Comparison of ENCODE assay signal across 8 cellular contexts in genomic region chr19:2061093-2061935, GRCh38. TPM values are rescaled to one million over a fixed set of nuclear protein-coding genes. Genes with fewer than 3 reads are reported as not detected.
DNase-seq lines count a peak whose midpoint lies in the region; ATAC-seq and TF ChIP-seq lines count a peak whose summit lies in the region.

No MANE protein-coding gene starts in this region.

- peak overlapping the region; percentile 87 for H3K4me3 Mint-ChIP-seq in activated naive CD4-positive, alpha-beta T cell treated with anti-CD3 and anti-CD28 coated beads for 36 hours

- CTCF ChIA-PET in HEK293T (lab: Yijun Ruan, JAX), result no interaction called here
- CTCF ChIA-PET in activated naive CD4-positive, alpha-beta T cell treated with anti-CD3 and anti-CD28 coated beads for 36 hours (lab: Charles Lee), result interaction anchor here (0.8 to 1.7 kb wide), 4 partner anchors 9 to 42 kb away, joined by 3 to 7 read pairs (median 4); no protein-coding TSS in a partner anchor

- peak; percentile 89 to 95 for TF ChIP-seq POLR2A in gastroesophageal sphincter (IDR thresholded peaks at IDR 0.05)

- H3K27ac ChIP-seq in SJSA1, result peak overlapping the region; percentile 93
- H3K27ac ChIP-seq in gastroesophageal sphincter, result peak overlapping the region; percentile 94 to 100 (median 99)
- H3K27ac ChIP-seq in neutrophil, result peak overlapping the region; percentile 99
- H3K27ac ChIP-seq in substantia nigra (ENCODE audit: low read depth, low read length, poor library complexity, severe bottlenecking), result peak overlapping the region; percentile 98

- H3K27ac Mint-ChIP-seq in activated naive CD4-positive, alpha-beta T cell treated with anti-CD3 and anti-CD28 coated beads for 36 hours, result peak overlapping the region; percentile 98

- no peaks in the 10 kb centered on the region for H3K9me3 Mint-ChIP-seq in activated naive CD4-positive, alpha-beta T cell treated with anti-CD3 and anti-CD28 coated beads for 36 hours

- TF ChIP-seq CTCF in gastroesophageal sphincter (IDR thresholded peaks at IDR 0.05) (peak in 2 of 4 experiments; percentile 6 to 13), neutrophil (IDR thresholded peaks at IDR 0.05) (peak; percentile 14)

- H3K27me3 ChIP-seq in SJSA1 (replicated peaks) (no peaks in the 10 kb centered on the region), gastroesophageal sphincter (no peaks in the 10 kb centered on the region), neutrophil (no peaks in the 10 kb centered on the region)

- no peak for TF ChIP-seq EP300 in gastroesophageal sphincter (IDR thresholded peaks at IDR 0.05)

- H3K36me3 Mint-ChIP-seq in activated naive CD4-positive, alpha-beta T cell treated with anti-CD3 and anti-CD28 coated beads for 36 hours (ENCODE audit: low read depth), result no peaks in the 10 kb centered on the region

- H3K9me3 ChIP-seq in SJSA1 (replicated peaks) (no peaks in the 10 kb centered on the region), gastroesophageal sphincter (no peaks in the 10 kb centered on the region), neutrophil (no peaks in the 10 kb centered on the region)

- POLR2A ChIA-PET in HEK293T (lab: Yijun Ruan, JAX), result interaction anchor here (0.8 to 5.3 kb wide), 4 partner anchors 9 to 27 kb away, joined by 3 to 33 read pairs (median 6); partner anchors contain the start of gene MKNK2

- peaks cover 38% of the 10 kb centered on the region for H3K4me1 Mint-ChIP-seq in activated naive CD4-positive, alpha-beta T cell treated with anti-CD3 and anti-CD28 coated beads for 36 hours (ENCODE audit: low read depth)

- H3K4me3 ChIP-seq in SJSA1 (peak overlapping the region; percentile 59), gastroesophageal sphincter (peak overlapping the region; percentile 49 to 83), neutrophil (ENCODE audit: low read depth in 1 of 2, low read length in 1 of 2) (peak overlapping the region; percentile 89 to 90)

- H3K4me1 ChIP-seq in SJSA1 (replicated peaks) (peaks cover 33% of the 10 kb centered on the region), gastroesophageal sphincter (peaks cover 0 to 87% (median 47%) of the 10 kb centered on the region in 3 donors), neutrophil (ENCODE audit: control insufficient read depth in 1 of 2, insufficient read depth in 1 of 2, low read depth in 1 of 2, low read length in 1 of 2) (peaks cover 43 to 47% of the 10 kb centered on the region in 2 experiments)

- H3K27me3 Mint-ChIP-seq in activated naive CD4-positive, alpha-beta T cell treated with anti-CD3 and anti-CD28 coated beads for 36 hours (ENCODE audit: low read depth), result no peaks in the 10 kb centered on the region

- ATAC-seq in gastroesophageal sphincter, result peak; percentile 91

- intact Hi-C loops in activated naive CD4-positive, alpha-beta T cell treated with anti-CD3 and anti-CD28 coated beads for 36 hours (cut with micrococcal nuclease), result loop anchor here (1.0 to 5.0 kb wide), 7 partner anchors 10 to 179 kb away; partner anchors contain the start of genes AP3D1, IZUMO4, MKNK2 and MOB3A

- H3K36me3 ChIP-seq in SJSA1 (no peaks in the 10 kb centered on the region), gastroesophageal sphincter (no peaks in the 10 kb centered on the region), neutrophil (peaks cover 15% of the 10 kb centered on the region)

- WGBS in gastroesophageal sphincter (ENCODE audit: low coverage in 1 of 2), 2 donors, result no CpG with 5 or more reads among the region's 83 CpGs

- DNase-seq in GM03348 (ENCODE audit: low spot score) (peak; percentile 100), HEK293T (ENCODE audit: extremely low spot score) (peak; percentile 99), MV-4-11 (lab: John Stamatoyannopoulos, UW) (peak; percentile 99), SJSA1 (ENCODE audit: low read depth in 1 of 2, low spot score in 2 of 2) (peak; percentile 99), substantia nigra (lab: John Stamatoyannopoulos, UW) (peak; percentile 77 to 100 (median 97))
- DNase-seq in activated naive CD4-positive, alpha-beta T cell treated with anti-CD3 and anti-CD28 coated beads for 36 hours, result peak; percentile 99

TF ChIP-seq in HEK293T, 16 proteins besides CTCF, POLR2A, EP300 and RAD21:
- TF ChIP-seq NFRKB (IDR thresholded peaks at IDR 0.05) (no peak), FOXA1 (IDR thresholded peaks at IDR 0.05) (no peak), L3MBTL2 (conservative IDR thresholded peaks at IDR 0.05) (no peak; the same call in 1 of the 2 replicates), FOXK2 (IDR thresholded peaks at IDR 0.05) (no peak), ARNT (IDR thresholded peaks at IDR 0.05) (no peak), FOXM1 (IDR thresholded peaks at IDR 0.05; ENCODE audit: borderline replicate concordance) (no peak)
TF ChIP-seq in HEK293T: peak in this region for 0.

RNA-seq across cellular contexts. Expression of gene MKNK2, which starts 10.3 kb away (rescaled TPM):
- total RNA-seq in SJSA1 (2014; rRNA removed; shearing (Covaris generic)), result 18.7 and 31.6 TPM in 2 replicates
- 100 to 1,000 TPM; 155 to 157 TPM for total RNA-seq in activated naive CD4-positive, alpha-beta T cell treated with anti-CD3 and anti-CD28 coated beads for 36 hours
- 100 to 1,000 TPM in 3 of 4 donors, 10 to 100 TPM in 1; 98.4 to 195 (median 173) TPM for total RNA-seq in gastroesophageal sphincter

RNA-seq across cellular contexts. Expression of gene MOB3A, which starts 34.8 kb away (rescaled TPM):
- 10.1 and 20.6 TPM in 2 replicates for total RNA-seq in SJSA1 (2014; rRNA removed; shearing (Covaris generic))
- total RNA-seq in activated naive CD4-positive, alpha-beta T cell treated with anti-CD3 and anti-CD28 coated beads for 36 hours, result 10 to 100 TPM; 43.7 to 44.1 TPM
- total RNA-seq in gastroesophageal sphincter, result 10 to 100 TPM; 29.0 to 69.9 (median 38.6) TPM

RNA-seq across cellular contexts. Expression of gene IZUMO4, which starts 35.4 kb away (rescaled TPM):
- total RNA-seq in SJSA1 (2014; rRNA removed; shearing (Covaris generic)), result 1.9 TPM in 1 of 2 replicates, not detected in the other
- 10 to 100 TPM; 13.1 to 14.2 TPM for total RNA-seq in activated naive CD4-positive, alpha-beta T cell treated with anti-CD3 and anti-CD28 coated beads for 36 hours
- total RNA-seq in gastroesophageal sphincter, result 10 to 100 TPM in 1 of 4 donors, 1 to 10 TPM in 3; 2.4 to 17.3 (median 4.3) TPM

RNA-seq across cellular contexts. Expression of gene BTBD2, which starts 45.8 kb away (rescaled TPM):
- 25.7 and 32.6 TPM in 2 replicates for total RNA-seq in SJSA1 (2014; rRNA removed; shearing (Covaris generic))
- total RNA-seq in activated naive CD4-positive, alpha-beta T cell treated with anti-CD3 and anti-CD28 coated beads for 36 hours, result 10 to 100 TPM; 37.0 to 49.0 TPM
- 100 to 1,000 TPM in 1 of 4 donors, 10 to 100 TPM in 3; 44.0 to 125 (median 59.9) TPM for total RNA-seq in gastroesophageal sphincter

Comparison
In these comparisons a context has a peak if more than half of its experiments do, and no peak if none do; other contexts are left out.
1. Peak in every context shown above with its lines: DNase-seq, ATAC-seq, H3K4me3 ChIP-seq and H3K27ac ChIP-seq.